In the genomic region with DNA sequence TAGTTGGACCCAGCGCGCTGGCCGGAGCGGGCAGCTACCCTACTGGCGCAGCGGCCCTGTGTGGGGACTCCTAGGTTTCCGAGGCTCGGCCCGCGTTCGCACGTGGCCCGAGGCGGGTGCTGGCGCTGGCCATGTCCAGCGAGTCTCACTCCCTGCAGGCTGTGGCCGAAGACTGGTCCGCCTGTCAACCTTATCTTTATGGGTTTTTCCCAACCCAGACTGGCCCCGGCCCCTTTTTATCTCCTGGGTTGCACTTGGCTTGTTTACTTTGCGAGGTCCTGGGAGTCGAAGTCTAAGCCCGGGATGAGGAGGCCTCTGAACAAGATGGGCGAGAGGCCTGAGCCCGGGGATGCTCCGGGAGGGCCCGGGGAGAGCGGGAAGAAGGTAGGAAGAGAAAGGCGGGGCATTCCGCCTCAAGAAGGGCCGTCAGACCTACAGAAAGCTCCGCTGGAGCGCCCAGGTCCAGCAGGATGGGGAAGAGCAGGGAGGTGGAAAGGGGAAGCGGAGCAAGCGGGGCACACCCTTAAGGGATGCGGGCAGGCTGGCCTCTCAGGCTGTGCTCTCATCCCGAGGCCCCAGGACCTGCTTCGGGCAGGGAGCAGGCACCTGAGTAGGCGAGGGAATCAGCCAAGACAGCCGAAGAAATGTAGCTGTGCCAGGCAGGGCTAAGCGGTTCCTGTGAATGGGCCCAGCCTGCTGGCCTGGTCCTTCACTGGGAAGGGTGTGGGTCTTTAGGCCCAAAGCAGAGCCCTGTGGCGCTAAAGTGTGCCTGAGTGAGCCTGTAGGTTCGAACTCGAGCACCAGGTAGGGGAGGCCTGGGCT, we compare ENCODE assay signal across 1 cellular context.
A peak's percentile ranks its signal among the peaks of the same experiment; 100 is the strongest.
TF ChIP-seq lines count a peak whose summit lies in the region.

No MANE protein-coding gene starts in this region.

TF ChIP-seq in HepG2, 621 proteins besides CTCF, POLR2A, EP300 and RAD21 (continued from another document and continues in another):
- TF ChIP-seq RARA (CRISPR knock-in tag; IDR thresholded peaks at IDR 0.05) (peak; percentile 87), ZKSCAN8 (CRISPR knock-in tag; IDR thresholded peaks at IDR 0.05; ENCODE audit: borderline replicate concordance) (no peak), YY1 (IDR thresholded peaks at IDR 0.05; ENCODE audit: insufficient read depth, insufficient replicate concordance, low read depth, low read length) (peak; percentile 54), ZNF768 (CRISPR knock-in tag; IDR thresholded peaks at IDR 0.05) (0 out of 2 replicates have a peak, but pooled peaks have one; percentile 48), ZBTB7B (CRISPR knock-in tag; IDR thresholded peaks at IDR 0.05) (peak; percentile 91), NR3C1 (CRISPR knock-in tag; IDR thresholded peaks at IDR 0.05) (no peak), NPAS2 (CRISPR knock-in tag; IDR thresholded peaks at IDR 0.05; ENCODE audit: borderline replicate concordance) (no peak), SATB2 (CRISPR knock-in tag; IDR thresholded peaks at IDR 0.05) (no peak), YEATS2 (CRISPR knock-in tag; IDR thresholded peaks at IDR 0.05; ENCODE audit: borderline replicate concordance) (peak; percentile 19; the same call in 1 of the 2 replicates), ZNF350 (CRISPR knock-in tag; IDR thresholded peaks at IDR 0.05; ENCODE audit: borderline replicate concordance, low read depth) (peak; percentile 41; the same call in 1 of the 2 replicates), ZNF878 (CRISPR knock-in tag; IDR thresholded peaks at IDR 0.05) (no peak), CREB1 (IDR thresholded peaks at IDR 0.05) (no peak), CREB1 (CRISPR knock-in tag; IDR thresholded peaks at IDR 0.05) (0 out of 2 replicates have a peak, but pooled peaks have one; percentile 19), HOXA3 (CRISPR knock-in tag; IDR thresholded peaks at IDR 0.05) (peak; percentile 87), ZNF205 (CRISPR knock-in tag; IDR thresholded peaks at IDR 0.05) (peak; percentile 63; the same call in 1 of the 2 replicates), PHF20 (CRISPR knock-in tag; IDR thresholded peaks at IDR 0.05) (no peak; the same call in 1 of the 2 replicates), SSRP1 (CRISPR knock-in tag; IDR thresholded peaks at IDR 0.05) (0 out of 2 replicates have a peak, but pooled peaks have one; percentile 48), ZNF335 (CRISPR knock-in tag; IDR thresholded peaks at IDR 0.05) (no peak), ZFP82 (CRISPR knock-in tag; IDR thresholded peaks at IDR 0.05; ENCODE audit: borderline replicate concordance) (no peak), KDM6A (CRISPR knock-in tag; IDR thresholded peaks at IDR 0.05; ENCODE audit: low read depth) (0 out of 2 replicates have a peak, but pooled peaks have one; percentile 50), SNAPC2 (CRISPR knock-in tag; IDR thresholded peaks at IDR 0.05) (peak; percentile 72; the same call in 1 of the 2 replicates)
- TF ChIP-seq, protein P1, sequence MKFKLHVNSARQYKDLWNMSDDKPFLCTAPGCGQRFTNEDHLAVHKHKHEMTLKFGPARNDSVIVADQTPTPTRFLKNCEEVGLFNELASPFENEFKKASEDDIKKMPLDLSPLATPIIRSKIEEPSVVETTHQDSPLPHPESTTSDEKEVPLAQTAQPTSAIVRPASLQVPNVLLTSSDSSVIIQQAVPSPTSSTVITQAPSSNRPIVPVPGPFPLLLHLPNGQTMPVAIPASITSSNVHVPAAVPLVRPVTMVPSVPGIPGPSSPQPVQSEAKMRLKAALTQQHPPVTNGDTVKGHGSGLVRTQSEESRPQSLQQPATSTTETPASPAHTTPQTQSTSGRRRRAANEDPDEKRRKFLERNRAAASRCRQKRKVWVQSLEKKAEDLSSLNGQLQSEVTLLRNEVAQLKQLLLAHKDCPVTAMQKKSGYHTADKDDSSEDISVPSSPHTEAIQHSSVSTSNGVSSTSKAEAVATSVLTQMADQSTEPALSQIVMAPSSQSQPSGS (CRISPR knock-in tag; IDR thresholded peaks at IDR 0.05) = peak; percentile 62
- TF ChIP-seq, protein P2, sequence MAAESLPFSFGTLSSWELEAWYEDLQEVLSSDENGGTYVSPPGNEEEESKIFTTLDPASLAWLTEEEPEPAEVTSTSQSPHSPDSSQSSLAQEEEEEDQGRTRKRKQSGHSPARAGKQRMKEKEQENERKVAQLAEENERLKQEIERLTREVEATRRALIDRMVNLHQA (CRISPR knock-in tag; IDR thresholded peaks at IDR 0.05) = no peak
- TF ChIP-seq, protein P3, sequence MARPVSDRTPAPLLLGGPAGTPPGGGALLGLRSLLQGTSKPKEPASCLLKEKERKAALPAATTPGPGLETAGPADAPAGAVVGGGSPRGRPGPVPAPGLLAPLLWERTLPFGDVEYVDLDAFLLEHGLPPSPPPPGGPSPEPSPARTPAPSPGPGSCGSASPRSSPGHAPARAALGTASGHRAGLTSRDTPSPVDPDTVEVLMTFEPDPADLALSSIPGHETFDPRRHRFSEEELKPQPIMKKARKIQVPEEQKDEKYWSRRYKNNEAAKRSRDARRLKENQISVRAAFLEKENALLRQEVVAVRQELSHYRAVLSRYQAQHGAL (CRISPR knock-in tag; IDR thresholded peaks at IDR 0.05; ENCODE audit: not compliant biosample characterization) = no peak
- TF ChIP-seq, protein P4, sequence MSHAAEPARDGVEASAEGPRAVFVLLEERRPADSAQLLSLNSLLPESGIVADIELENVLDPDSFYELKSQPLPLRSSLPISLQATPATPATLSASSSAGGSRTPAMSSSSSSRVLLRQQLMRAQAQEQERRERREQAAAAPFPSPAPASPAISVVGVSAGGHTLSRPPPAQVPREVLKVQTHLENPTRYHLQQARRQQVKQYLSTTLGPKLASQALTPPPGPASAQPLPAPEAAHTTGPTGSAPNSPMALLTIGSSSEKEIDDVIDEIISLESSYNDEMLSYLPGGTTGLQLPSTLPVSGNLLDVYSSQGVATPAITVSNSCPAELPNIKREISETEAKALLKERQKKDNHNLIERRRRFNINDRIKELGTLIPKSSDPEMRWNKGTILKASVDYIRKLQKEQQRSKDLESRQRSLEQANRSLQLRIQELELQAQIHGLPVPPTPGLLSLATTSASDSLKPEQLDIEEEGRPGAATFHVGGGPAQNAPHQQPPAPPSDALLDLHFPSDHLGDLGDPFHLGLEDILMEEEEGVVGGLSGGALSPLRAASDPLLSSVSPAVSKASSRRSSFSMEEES (CRISPR knock-in tag; IDR thresholded peaks at IDR 0.05) = peak; percentile 28; the same call in 1 of the 2 replicates
- TF ChIP-seq, protein P5, sequence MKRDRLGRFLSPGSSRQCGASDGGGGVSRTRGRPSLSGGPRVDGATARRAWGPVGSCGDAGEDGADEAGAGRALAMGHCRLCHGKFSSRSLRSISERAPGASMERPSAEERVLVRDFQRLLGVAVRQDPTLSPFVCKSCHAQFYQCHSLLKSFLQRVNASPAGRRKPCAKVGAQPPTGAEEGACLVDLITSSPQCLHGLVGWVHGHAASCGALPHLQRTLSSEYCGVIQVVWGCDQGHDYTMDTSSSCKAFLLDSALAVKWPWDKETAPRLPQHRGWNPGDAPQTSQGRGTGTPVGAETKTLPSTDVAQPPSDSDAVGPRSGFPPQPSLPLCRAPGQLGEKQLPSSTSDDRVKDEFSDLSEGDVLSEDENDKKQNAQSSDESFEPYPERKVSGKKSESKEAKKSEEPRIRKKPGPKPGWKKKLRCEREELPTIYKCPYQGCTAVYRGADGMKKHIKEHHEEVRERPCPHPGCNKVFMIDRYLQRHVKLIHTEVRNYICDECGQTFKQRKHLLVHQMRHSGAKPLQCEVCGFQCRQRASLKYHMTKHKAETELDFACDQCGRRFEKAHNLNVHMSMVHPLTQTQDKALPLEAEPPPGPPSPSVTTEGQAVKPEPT (CRISPR knock-in tag; IDR thresholded peaks at IDR 0.05; ENCODE audit: low read depth) = peak; percentile 82; the same call in 1 of the 2 replicates
- TF ChIP-seq, protein P6, sequence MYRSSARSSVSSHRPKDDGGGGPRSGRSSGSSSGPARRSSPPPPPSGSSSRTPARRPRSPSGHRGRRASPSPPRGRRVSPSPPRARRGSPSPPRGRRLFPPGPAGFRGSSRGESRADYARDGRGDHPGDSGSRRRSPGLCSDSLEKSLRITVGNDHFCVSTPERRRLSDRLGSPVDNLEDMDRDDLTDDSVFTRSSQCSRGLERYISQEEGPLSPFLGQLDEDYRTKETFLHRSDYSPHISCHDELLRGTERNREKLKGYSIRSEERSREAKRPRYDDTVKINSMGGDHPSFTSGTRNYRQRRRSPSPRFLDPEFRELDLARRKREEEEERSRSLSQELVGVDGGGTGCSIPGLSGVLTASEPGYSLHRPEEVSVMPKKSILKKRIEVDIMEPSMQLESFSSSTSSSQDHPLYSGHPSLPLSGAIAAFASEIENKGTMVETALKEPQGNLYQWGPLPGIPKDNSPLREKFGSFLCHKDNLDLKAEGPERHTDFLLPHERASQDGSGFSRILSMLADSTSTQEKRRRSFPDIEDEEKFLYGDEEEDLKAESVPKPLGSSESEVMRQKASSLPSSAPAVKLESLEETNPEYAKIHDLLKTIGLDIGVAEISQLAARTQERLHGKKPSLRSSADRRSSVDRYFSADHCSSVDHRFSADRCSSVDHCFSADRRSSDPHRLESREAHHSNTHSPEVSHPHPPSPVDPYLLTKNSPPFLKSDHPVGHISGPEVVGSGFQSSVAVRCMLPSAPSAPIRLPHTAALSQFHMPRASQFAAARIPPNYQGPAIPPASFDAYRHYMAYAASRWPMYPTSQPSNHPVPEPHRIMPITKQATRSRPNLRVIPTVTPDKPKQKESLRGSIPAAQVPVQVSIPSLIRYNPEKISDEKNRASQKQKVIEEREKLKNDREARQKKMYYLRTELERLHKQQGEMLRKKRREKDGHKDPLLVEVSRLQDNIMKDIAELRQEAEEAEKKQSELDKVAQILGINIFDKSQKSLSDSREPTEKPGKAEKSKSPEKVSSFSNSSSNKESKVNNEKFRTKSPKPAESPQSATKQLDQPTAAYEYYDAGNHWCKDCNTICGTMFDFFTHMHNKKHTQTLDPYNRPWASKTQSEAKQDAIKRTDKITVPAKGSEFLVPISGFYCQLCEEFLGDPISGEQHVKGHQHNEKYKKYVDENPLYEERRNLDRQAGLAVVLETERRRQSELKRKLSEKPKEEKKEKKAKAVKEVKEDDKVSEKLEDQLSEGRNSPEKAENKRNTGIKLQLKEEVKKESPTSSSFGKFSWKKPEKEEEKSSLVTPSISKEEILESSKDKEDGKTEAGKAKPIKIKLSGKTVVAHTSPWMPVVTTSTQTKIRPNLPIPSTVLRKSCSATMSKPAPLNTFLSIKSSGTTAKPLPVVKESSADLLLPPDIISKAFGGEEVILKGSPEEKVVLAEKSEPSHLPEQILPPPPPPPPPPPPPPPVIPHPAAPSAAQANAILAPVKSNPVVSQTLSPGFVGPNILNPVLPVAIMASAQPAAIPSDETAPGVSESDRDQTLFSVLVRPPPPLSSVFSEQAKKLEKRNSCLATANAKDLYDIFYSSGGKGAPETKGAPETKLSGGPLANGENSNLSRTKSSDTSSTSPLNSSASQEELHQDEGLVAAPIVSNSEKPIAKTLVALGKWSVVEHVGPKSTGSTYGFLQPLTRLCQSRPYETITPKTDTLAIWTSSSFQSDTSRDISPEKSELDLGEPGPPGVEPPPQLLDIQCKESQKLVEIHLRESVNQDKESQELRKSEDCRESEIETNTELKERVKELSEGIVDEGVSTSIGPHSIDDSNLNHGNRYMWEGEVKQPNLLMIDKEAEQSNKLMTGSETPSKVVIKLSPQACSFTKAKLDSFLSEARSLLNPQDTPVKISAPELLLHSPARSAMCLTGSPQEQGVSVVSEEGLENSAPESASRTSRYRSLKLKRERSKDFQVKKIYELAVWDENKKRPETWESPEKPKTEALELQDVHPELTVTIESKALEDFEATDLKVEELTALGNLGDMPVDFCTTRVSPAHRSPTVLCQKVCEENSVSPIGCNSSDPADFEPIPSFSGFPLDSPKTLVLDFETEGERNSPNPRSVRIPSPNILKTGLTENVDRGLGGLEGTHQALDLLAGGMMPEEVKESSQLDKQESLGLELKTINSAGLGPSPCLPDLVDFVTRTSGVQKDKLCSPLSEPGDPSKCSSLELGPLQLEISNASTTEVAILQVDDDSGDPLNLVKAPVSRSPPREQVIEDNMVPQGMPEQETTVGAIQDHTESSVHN (CRISPR knock-in tag; IDR thresholded peaks at IDR 0.05) = peak; percentile 40; the same call in 1 of the 2 replicates
- TF ChIP-seq, protein P7, sequence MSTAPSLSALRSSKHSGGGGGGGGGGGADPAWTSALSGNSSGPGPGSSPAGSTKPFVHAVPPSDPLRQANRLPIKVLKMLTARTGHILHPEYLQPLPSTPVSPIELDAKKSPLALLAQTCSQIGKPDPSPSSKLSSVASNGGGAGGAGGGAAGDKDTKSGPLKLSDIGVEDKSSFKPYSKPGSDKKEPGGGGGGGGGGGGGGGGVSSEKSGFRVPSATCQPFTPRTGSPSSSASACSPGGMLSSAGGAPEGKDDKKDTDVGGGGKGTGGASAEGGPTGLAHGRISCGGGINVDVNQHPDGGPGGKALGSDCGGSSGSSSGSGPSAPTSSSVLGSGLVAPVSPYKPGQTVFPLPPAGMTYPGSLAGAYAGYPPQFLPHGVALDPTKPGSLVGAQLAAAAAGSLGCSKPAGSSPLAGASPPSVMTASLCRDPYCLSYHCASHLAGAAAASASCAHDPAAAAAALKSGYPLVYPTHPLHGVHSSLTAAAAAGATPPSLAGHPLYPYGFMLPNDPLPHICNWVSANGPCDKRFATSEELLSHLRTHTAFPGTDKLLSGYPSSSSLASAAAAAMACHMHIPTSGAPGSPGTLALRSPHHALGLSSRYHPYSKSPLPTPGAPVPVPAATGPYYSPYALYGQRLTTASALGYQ (CRISPR knock-in tag; IDR thresholded peaks at IDR 0.05) = peak; percentile 93
- TF ChIP-seq, protein P8, sequence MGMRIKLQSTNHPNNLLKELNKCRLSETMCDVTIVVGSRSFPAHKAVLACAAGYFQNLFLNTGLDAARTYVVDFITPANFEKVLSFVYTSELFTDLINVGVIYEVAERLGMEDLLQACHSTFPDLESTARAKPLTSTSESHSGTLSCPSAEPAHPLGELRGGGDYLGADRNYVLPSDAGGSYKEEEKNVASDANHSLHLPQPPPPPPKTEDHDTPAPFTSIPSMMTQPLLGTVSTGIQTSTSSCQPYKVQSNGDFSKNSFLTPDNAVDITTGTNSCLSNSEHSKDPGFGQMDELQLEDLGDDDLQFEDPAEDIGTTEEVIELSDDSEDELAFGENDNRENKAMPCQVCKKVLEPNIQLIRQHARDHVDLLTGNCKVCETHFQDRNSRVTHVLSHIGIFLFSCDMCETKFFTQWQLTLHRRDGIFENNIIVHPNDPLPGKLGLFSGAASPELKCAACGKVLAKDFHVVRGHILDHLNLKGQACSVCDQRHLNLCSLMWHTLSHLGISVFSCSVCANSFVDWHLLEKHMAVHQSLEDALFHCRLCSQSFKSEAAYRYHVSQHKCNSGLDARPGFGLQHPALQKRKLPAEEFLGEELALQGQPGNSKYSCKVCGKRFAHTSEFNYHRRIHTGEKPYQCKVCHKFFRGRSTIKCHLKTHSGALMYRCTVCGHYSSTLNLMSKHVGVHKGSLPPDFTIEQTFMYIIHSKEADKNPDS (CRISPR knock-in tag; IDR thresholded peaks at IDR 0.05) = no peak
